In genomic region chr11:74815966-74816365, GRCh38 we compare ENCODE assay signal across 20 cellular contexts.
A peak's percentile ranks its signal among the peaks of the same experiment; 100 is the strongest.
DNase-seq lines count a peak whose midpoint lies in the region; ATAC-seq and TF ChIP-seq lines count a peak whose summit lies in the region.
"Had no signal": no experiment of that assay in that cellular context is flagged by ENCODE, and none has a peak within 500 bp of the region (broad histone marks: within the 10 kb centered on the region; RNA-seq: fewer than 3 reads in every experiment).

No MANE protein-coding gene starts in this region.

- H3K9me3 ChIP-seq in right cardiac atrium (ENCODE audit: control insufficient read depth, low read length), result no peaks in the 10 kb centered on the region

- no peak for ATAC-seq in GM23338
- ATAC-seq in HG02852 (IDR thresholded peaks at IDR 0.05; ENCODE audit: unreplicated experiment), result no peak
- ATAC-seq in right cardiac atrium, result no peak
- ATAC-seq: HCT116, HepG2 had no signal

- no peaks in the 10 kb centered on the region for H3K4me1 Mint-ChIP-seq in GM23338

- DNase-seq in GM23338 (ENCODE audit: low spot score), result peak; percentile 9
- DNase-seq in dorsolateral prefrontal cortex, result no peak
- peak; percentile 20 to 49 for DNase-seq in lung microvascular endothelial cell (ENCODE audit: low read depth in 2 of 2)
- peak; percentile 71 for DNase-seq in pons (ENCODE audit: low spot score)
- no peak for DNase-seq in cerebellar cortex (ENCODE audit: low spot score)
- no peak for DNase-seq in NCI-H446 treated with DMSO at 0.1 percent for 48 hours (lab: John Stamatoyannopoulos, UW)
- DNase-seq in right cardiac atrium, result no peak
- DNase-seq: CD8-positive, alpha-beta memory T cell; DMS53; GM23248; KBM-7; NCI-H1105 treated with DMSO at 0.1 percent for 48 hours; NCI-H187; NCI-H2227 treated with DMSO at 0.1 percent for 48 hours; NCI-H524; SHP77 treated with DMSO at 0.1 percent for 48 hours had no signal

- WGBS in right cardiac atrium, result 73% methylated on average over 3 of the region's 3 CpGs

- TF ChIP-seq CTCF in GM23338 (conservative IDR thresholded peaks at IDR 0.05; ENCODE audit: low read depth in 2 of 2) (no peak), dorsolateral prefrontal cortex (IDR thresholded peaks at IDR 0.05 in 54 of 56, conservative IDR thresholded peaks at IDR 0.05 in 2 of 56; ENCODE audit: low read depth in 1 of 56, partially characterized antibody in 56 of 56) (no peak)

- no peaks in the 10 kb centered on the region for H3K79me2 ChIP-seq in GM23338 (replicated peaks; ENCODE audit: insufficient read depth)

- no peaks in the 10 kb centered on the region for H3K9me2 ChIP-seq in GM23338 (ENCODE audit: insufficient read depth)

- H3K36me3 ChIP-seq in GM23338 (ENCODE audit: insufficient read depth), result 0 out of 2 replicates have a peak, but pooled peaks cover 6% of the 10 kb centered on the region

- H3K27ac Mint-ChIP-seq in GM23338, result no peak overlapping the region

- no peak overlapping the region for H3K4me2 ChIP-seq in GM23338
- H3K4me2 ChIP-seq: BLaER1 treated with 17β-estradiol and CSF1 and Interleukin-3, amounts not matched to agents 10 nM and 100 nM had no signal

- H3K27me3 ChIP-seq in GM23338 (ENCODE audit: insufficient read depth) (no peaks in the 10 kb centered on the region), dorsolateral prefrontal cortex (no peaks in the 10 kb centered on the region), right cardiac atrium (ENCODE audit: control insufficient read depth, insufficient read depth) (no peaks in the 10 kb centered on the region)
- H3K27me3 ChIP-seq: BLaER1 treated with 17β-estradiol and CSF1 and Interleukin-3, amounts not matched to agents 10 nM and 100 nM had no signal

- no peak overlapping the region for H3K27ac ChIP-seq in GM23338 (ENCODE audit: low read depth)
- H3K27ac ChIP-seq in dorsolateral prefrontal cortex, result peak overlapping the region in 31 of 59 donors; percentile 2 to 77 (median 37)
- H3K27ac ChIP-seq in right cardiac atrium (ENCODE audit: low read length), result no peak overlapping the region
- H3K27ac ChIP-seq: BLaER1 treated with 17β-estradiol and CSF1 and Interleukin-3, amounts not matched to agents 10 nM and 100 nM; GM23248 had no signal

- no peaks in the 10 kb centered on the region for H3K27me3 Mint-ChIP-seq in GM23338 (ENCODE audit: insufficient read depth, low read depth, poor library complexity)
- H3K27me3 Mint-ChIP-seq: CD8-positive, alpha-beta memory T cell had no signal

- H2AFZ ChIP-seq in GM23338, result no peak overlapping the region
- H2AFZ ChIP-seq: GM23248 had no signal

- no peaks in the 10 kb centered on the region for H3K9me3 Mint-ChIP-seq in GM23338
- H3K9me3 Mint-ChIP-seq: CD8-positive, alpha-beta memory T cell had no signal

- no peak overlapping the region for H3K4me3 Mint-ChIP-seq in GM23338
- H3K4me3 Mint-ChIP-seq: CD8-positive, alpha-beta memory T cell had no signal

- peaks cover 7% of the 10 kb centered on the region for H4K20me1 ChIP-seq in GM23338 (replicated peaks; ENCODE audit: insufficient read depth)

- intact Hi-C loops in dorsolateral prefrontal cortex (cut with DNase I), result no loop called here
- intact Hi-C loops in right cardiac atrium (cut with DNase I), result no loop called here

- H3K4me3 ChIP-seq in GM23338 (no peak overlapping the region), dorsolateral prefrontal cortex (no peak overlapping the region), right cardiac atrium (ENCODE audit: low read length) (no peak overlapping the region)
- H3K4me3 ChIP-seq: BLaER1 treated with 17β-estradiol and CSF1 and Interleukin-3, amounts not matched to agents 10 nM and 100 nM; GM23248 had no signal

- H3K36me3 Mint-ChIP-seq in GM23338 (ENCODE audit: low read depth), result no peaks in the 10 kb centered on the region; the same call in 1 of the 3 replicates

- H3K4me1 ChIP-seq in GM23338 (ENCODE audit: insufficient read depth) (no peaks in the 10 kb centered on the region; the same call in 1 of the 2 replicates), right cardiac atrium (ENCODE audit: control insufficient read depth, insufficient read depth, low read length) (no peaks in the 10 kb centered on the region)

- H3F3A ChIP-seq in GM23338 (replicated peaks; ENCODE audit: low read depth), result no peaks in the 10 kb centered on the region

TF ChIP-seq in GM23338, 12 proteins besides CTCF, POLR2A, EP300 and RAD21 (continues in another document):
- no peak for TF ChIP-seq JUNB (IDR thresholded peaks at IDR 0.05; ENCODE audit: unreplicated experiment)
- no peak for TF ChIP-seq ZNF462 (CRISPR knock-in tag; IDR thresholded peaks at IDR 0.05)
- TF ChIP-seq ETS1 (IDR thresholded peaks at IDR 0.05), result no peak
- no peak for TF ChIP-seq EZH2phosphoT487 (IDR thresholded peaks at IDR 0.05; ENCODE audit: unreplicated experiment)

Comparison
In these comparisons a context has a peak if more than half of its experiments do, and no peak if none do; other contexts are left out.
1. DNase-seq: peak in GM23338 (single experiment), lung microvascular endothelial cell (2 of 2) and pons (single experiment); none in dorsolateral prefrontal cortex (0 of 10), cerebellar cortex (single experiment), NCI-H446 treated with DMSO at 0.1 percent for 48 hours (single experiment) and right cardiac atrium (0 of 3).
2. H3K27ac ChIP-seq: peak in dorsolateral prefrontal cortex (31 of 59); none in GM23338 (single experiment) and right cardiac atrium (single experiment).